9 cellular contexts compared by ENCODE assay signal in genomic region chr20:43925215-43925614, GRCh38. TPM values are rescaled to one million over a fixed set of nuclear protein-coding genes. Genes with fewer than 3 reads are reported as not detected.
DNase-seq lines count a peak whose midpoint lies in the region; ATAC-seq and TF ChIP-seq lines count a peak whose summit lies in the region.
"Had no signal": no experiment of that assay in that cellular context is flagged by ENCODE, and none has a peak within 500 bp of the region (broad histone marks: within the 10 kb centered on the region; RNA-seq: fewer than 3 reads in every experiment).

No MANE protein-coding gene starts in this region.

- no peaks in the 10 kb centered on the region for H3K9me3 ChIP-seq in RWPE2 (ENCODE audit: severe bottlenecking)

- DNase-seq in GM12864 (ENCODE audit: low read depth) = peak; percentile 55
- DNase-seq in RWPE2 (ENCODE audit: low spot score) = peak; percentile 73
- DNase-seq in activated naive CD4-positive, alpha-beta T cell treated with anti-CD3 and anti-CD28 coated beads for 36 hours = peak; percentile 75
- peak; percentile 33 to 75 (median 37) for DNase-seq in stimulated activated CD4-positive, alpha-beta T cell treated with anti-CD3 and anti-CD28 coated beads, TNF-alpha, amount 100 ng/mL, for 24 hours (ENCODE audit: low read depth in 3 of 3)
- no peak for DNase-seq in cortex of kidney (lab: John Stamatoyannopoulos, UW)
- no peak for DNase-seq in KG1 (lab: John Stamatoyannopoulos, UW)
- DNase-seq: GOT3 had no signal

- CTCF ChIA-PET in activated naive CD4-positive, alpha-beta T cell treated with anti-CD3 and anti-CD28 coated beads for 36 hours (lab: Charles Lee) = interaction anchor here (1.3 kb wide), 2 partner anchors 16 to 175 kb away, joined by 3 to 7 read pairs; no protein-coding TSS in a partner anchor

- H3K36me3 Mint-ChIP-seq in activated naive CD4-positive, alpha-beta T cell treated with anti-CD3 and anti-CD28 coated beads for 36 hours (ENCODE audit: low read depth) = no peaks in the 10 kb centered on the region

- no peaks in the 10 kb centered on the region for H3K9me3 Mint-ChIP-seq in activated naive CD4-positive, alpha-beta T cell treated with anti-CD3 and anti-CD28 coated beads for 36 hours

- no peak for TF ChIP-seq CTCF in GM12864 (IDR thresholded peaks at IDR 0.05; ENCODE audit: low read depth, low read length, missing control alignments)
- TF ChIP-seq CTCF in RWPE2 (IDR thresholded peaks at IDR 0.05; ENCODE audit: poor library complexity, severe bottlenecking) = no peak

- H3K36me3 ChIP-seq in RWPE2 (ENCODE audit: low read depth) = no peaks in the 10 kb centered on the region

- no peak for ATAC-seq in RWPE2 (ENCODE audit: low read depth)
- ATAC-seq in HG03045 (IDR thresholded peaks at IDR 0.05; ENCODE audit: unreplicated experiment) = no peak
- no peak for ATAC-seq in HG03175 (IDR thresholded peaks at IDR 0.05; ENCODE audit: unreplicated experiment)

- peaks cover 22% of the 10 kb centered on the region for H3K4me1 ChIP-seq in RWPE2 (ENCODE audit: insufficient read depth, poor library complexity, severe bottlenecking)

- H3K27me3 ChIP-seq in RWPE2 (ENCODE audit: insufficient read depth, poor library complexity, severe bottlenecking) = no peaks in the 10 kb centered on the region

- H3K4me3 ChIP-seq in GM12864 (ENCODE audit: low read depth, low read length) (no peak overlapping the region), RWPE2 (ENCODE audit: severe bottlenecking) (no peak overlapping the region)

- no peak overlapping the region for H3K27ac Mint-ChIP-seq in activated naive CD4-positive, alpha-beta T cell treated with anti-CD3 and anti-CD28 coated beads for 36 hours

- H3K27me3 Mint-ChIP-seq in activated naive CD4-positive, alpha-beta T cell treated with anti-CD3 and anti-CD28 coated beads for 36 hours (ENCODE audit: low read depth) = peaks cover 9% of the 10 kb centered on the region

- intact Hi-C loops in activated naive CD4-positive, alpha-beta T cell treated with anti-CD3 and anti-CD28 coated beads for 36 hours (cut with micrococcal nuclease) = loop anchor here (1.0 to 2.0 kb wide), 3 partner anchors 10 to 155 kb away; no protein-coding TSS in a partner anchor

- H3K4me1 Mint-ChIP-seq in activated naive CD4-positive, alpha-beta T cell treated with anti-CD3 and anti-CD28 coated beads for 36 hours (ENCODE audit: low read depth) = peaks cover 43% of the 10 kb centered on the region

- no peak overlapping the region for H3K27ac ChIP-seq in RWPE2 (ENCODE audit: poor library complexity, severe bottlenecking)

- H3K4me3 Mint-ChIP-seq in activated naive CD4-positive, alpha-beta T cell treated with anti-CD3 and anti-CD28 coated beads for 36 hours = no peak overlapping the region

RNA-seq across cellular contexts. Expression of gene TOX2, which starts 10.6 kb away (rescaled TPM):
- 1 to 10 TPM; 1.2 to 1.6 TPM for total RNA-seq in activated naive CD4-positive, alpha-beta T cell treated with anti-CD3 and anti-CD28 coated beads for 36 hours

Comparison
In these comparisons a context has a peak if more than half of its experiments do, and no peak if none do; other contexts are left out.
1. DNase-seq: peak in GM12864 (single experiment), RWPE2 (single experiment), activated naive CD4-positive, alpha-beta T cell treated with anti-CD3 and anti-CD28 coated beads for 36 hours (single experiment) and stimulated activated CD4-positive, alpha-beta T cell treated with anti-CD3 and anti-CD28 coated beads, TNF-alpha, amount 100 ng/mL, for 24 hours (3 of 3); none in cortex of kidney (single experiment) and KG1 (single experiment).